In the genomic region with DNA sequence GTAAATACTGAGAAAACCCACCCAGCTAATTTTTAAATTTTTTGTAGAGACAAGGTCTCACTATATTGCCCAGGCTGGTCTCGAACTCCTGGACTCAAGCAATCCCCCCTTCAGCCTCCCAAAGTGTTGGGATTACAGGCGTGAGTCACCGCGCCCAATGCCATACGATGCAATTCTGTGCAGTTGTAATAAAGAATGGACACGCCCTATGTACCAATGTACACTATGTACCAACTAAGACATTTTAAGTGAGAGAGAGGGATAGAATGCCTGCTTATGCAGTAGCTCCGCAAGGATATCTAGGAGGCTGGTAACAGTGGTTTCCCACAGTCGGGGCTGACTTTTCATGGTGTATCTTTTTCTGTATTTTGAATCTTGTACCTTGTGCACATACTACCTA, we compare ENCODE assay signal across 23 cellular contexts. TPM values are rescaled to one million over a fixed set of nuclear protein-coding genes. Genes with fewer than 3 reads are reported as not detected.
A peak's percentile ranks its signal among the peaks of the same experiment; 100 is the strongest.
DNase-seq lines count a peak whose midpoint lies in the region; TF ChIP-seq lines count a peak whose summit lies in the region.
"Had no signal": no experiment of that assay in that cellular context is flagged by ENCODE, and none has a peak within 500 bp of the region (broad histone marks: within the 10 kb centered on the region; RNA-seq: fewer than 3 reads in every experiment).

No MANE protein-coding gene starts in this region.

- TF ChIP-seq POLR2A in Peyer's patch (IDR thresholded peaks at IDR 0.05), result peak in 1 of 2 donors; percentile 62

- H3K27ac Mint-ChIP-seq in CD14-positive monocyte, result peak overlapping the region in 6 of 7 donors; percentile 37 to 74 (median 58)
- H3K27ac Mint-ChIP-seq: activated naive CD8-positive, alpha-beta T cell treated with anti-CD3 and anti-CD28 coated beads for 36 hours; CD8-positive, alpha-beta T cell; effector memory CD8-positive, alpha-beta T cell; GM23338; nephron progenitor cell; T-helper 2 cell treated with Interferon-gamma antibody and Interleukin-4, amounts not matched to agents 5 μg/mL and 100 μg/mL, for 36 hours had no signal

- H3K36me3 ChIP-seq in Peyer's patch, result no peaks in the 10 kb centered on the region
- H3K36me3 ChIP-seq in neutrophil, result no peaks in the 10 kb centered on the region
- H3K36me3 ChIP-seq: ascending aorta, esophagus muscularis mucosa, suprapubic skin had no signal

- H3K4me3 Mint-ChIP-seq in CD14-positive monocyte, result peak overlapping the region in 1 of 2 donors; percentile 6
- H3K4me3 Mint-ChIP-seq: activated naive CD8-positive, alpha-beta T cell treated with anti-CD3 and anti-CD28 coated beads for 36 hours; CD8-positive, alpha-beta T cell; effector memory CD8-positive, alpha-beta T cell; GM23338; nephron progenitor cell; T-helper 2 cell treated with Interferon-gamma antibody and Interleukin-4, amounts not matched to agents 5 μg/mL and 100 μg/mL, for 36 hours had no signal

- H3K9me3 Mint-ChIP-seq in CD14-positive monocyte, result peaks cover 2 to 14% (median 10%) of the 10 kb centered on the region in 7 donors
- H3K9me3 Mint-ChIP-seq: CD8-positive, alpha-beta T cell; effector memory CD8-positive, alpha-beta T cell had no signal

- peaks cover 0 to 3% (median 2%) of the 10 kb centered on the region in 3 donors for H3K27me3 Mint-ChIP-seq in CD14-positive monocyte (ENCODE audit: low read depth in 3 of 3)
- H3K27me3 Mint-ChIP-seq: activated naive CD8-positive, alpha-beta T cell treated with anti-CD3 and anti-CD28 coated beads for 36 hours; effector memory CD8-positive, alpha-beta T cell had no signal

- DNase-seq in CD14-positive monocyte (ENCODE audit: low spot score) (no peak), Peyer's patch (peak in 1 of 3 donors; percentile 81), epithelial cell of prostate (ENCODE audit: low read depth, low spot score) (no peak), SIG-M5 (lab: John Stamatoyannopoulos, UW) (no peak), NCI-H2227 treated with DMSO at 0.1 percent for 48 hours (lab: John Stamatoyannopoulos, UW) (no peak)
- no peak for DNase-seq in stimulated activated CD4-positive, alpha-beta T cell treated with anti-CD3 and anti-CD28 coated beads, Interleukin-4, amount 100 ng/mL, for 4 hours
- DNase-seq: activated gamma-delta T cell; activated naive CD8-positive, alpha-beta T cell treated with anti-CD3 and anti-CD28 coated beads for 36 hours; activated T-cell treated with anti-CD3 and anti-CD28 coated beads, Interleukin-2, amount 50 U/mL, for 1 hour; CD8-positive, alpha-beta T cell; cortex of kidney; effector memory CD8-positive, alpha-beta T cell; Kasumi-1; NCI-H146; NCI-H510A; nephron progenitor cell; stimulated activated naive CD4-positive, alpha-beta T cell had no signal

- peaks cover 0 to 7% (median 0%) of the 10 kb centered on the region in 4 donors for H3K9me3 ChIP-seq in Peyer's patch
- H3K9me3 ChIP-seq in neutrophil, result no peaks in the 10 kb centered on the region
- H3K9me3 ChIP-seq: suprapubic skin had no signal

- intact Hi-C loops in CD14-positive monocyte (cut with micrococcal nuclease), result loop anchor here in 1 of 2 donors (5.0 kb wide), 1 partner anchor 42 kb away; no protein-coding TSS in a partner anchor

- H3K4me1 Mint-ChIP-seq in CD14-positive monocyte, result peaks cover 81% of the 10 kb centered on the region

- H3K27me3 ChIP-seq in Peyer's patch (no peaks in the 10 kb centered on the region), neutrophil (no peaks in the 10 kb centered on the region)
- H3K27me3 ChIP-seq: ascending aorta, esophagus muscularis mucosa, suprapubic skin had no signal

- H3K4me1 ChIP-seq in Peyer's patch (peaks cover 0 to 23% (median 7%) of the 10 kb centered on the region in 4 donors), neutrophil (ENCODE audit: control insufficient read depth in 1 of 2, insufficient read depth in 1 of 2, low read depth in 1 of 2, low read length in 1 of 2) (peaks cover 96 to 100% of the 10 kb centered on the region in 2 experiments)
- H3K4me1 ChIP-seq: ascending aorta had no signal

- no peak overlapping the region for H3K4me3 ChIP-seq in Peyer's patch
- H3K4me3 ChIP-seq in neutrophil (ENCODE audit: low read depth in 1 of 2, low read length in 1 of 2), result no peak overlapping the region
- H3K4me3 ChIP-seq: ascending aorta, esophagus muscularis mucosa, GM23338, suprapubic skin had no signal

- H3K36me3 Mint-ChIP-seq in CD14-positive monocyte, result peaks cover 24 to 46% of the 10 kb centered on the region in 2 donors
- H3K36me3 Mint-ChIP-seq: CD8-positive, alpha-beta T cell had no signal

- no peak for TF ChIP-seq CTCF in CD14-positive monocyte (IDR thresholded peaks at IDR 0.05)
- TF ChIP-seq CTCF in Peyer's patch (IDR thresholded peaks at IDR 0.05), result no peak
- TF ChIP-seq CTCF in neutrophil (IDR thresholded peaks at IDR 0.05), result no peak

- H3K27ac ChIP-seq in Peyer's patch (peak overlapping the region in 3 of 4 donors; percentile 15 to 56 (median 55)), epithelial cell of prostate (peak overlapping the region; percentile 43), neutrophil (peak overlapping the region; percentile 99)
- H3K27ac ChIP-seq: ascending aorta, esophagus muscularis mucosa, suprapubic skin had no signal

RNA-seq across cellular contexts. Expression of gene ZNF710, which starts 14.6 kb away (rescaled TPM):
- 1 to 10 TPM; 3.4 to 4.8 TPM for polyA plus RNA-seq in CD14-positive monocyte
- total RNA-seq in Peyer's patch, result 10 to 100 TPM; 19.8 to 31.3 (median 23.2) TPM

Comparison
In these comparisons a context has a peak if more than half of its experiments do, and no peak if none do; other contexts are left out.
1. H3K27ac ChIP-seq: peak in every context shown above with its lines; median percentile 99 in neutrophil; 55 in Peyer's patch; 43 in epithelial cell of prostate.